ENCODE assay signal across 34 cellular contexts in genomic region chr1:11682799-11683198, GRCh38. TPM values are rescaled to one million over a fixed set of nuclear protein-coding genes. Genes with fewer than 3 reads are reported as not detected.
DNase-seq lines count a peak whose midpoint lies in the region; ATAC-seq, FAIRE-seq and TF ChIP-seq lines count a peak whose summit lies in the region.
"Had no signal": no experiment of that assay in that cellular context is flagged by ENCODE, and none has a peak within 500 bp of the region (broad histone marks: within the 10 kb centered on the region; RNA-seq: fewer than 3 reads in every experiment).

No MANE protein-coding gene starts in this region.

- TF ChIP-seq RAD21 in neural cell (conservative IDR thresholded peaks at IDR 0.05): no peak

- no peaks in the 10 kb centered on the region for H3K9me2 ChIP-seq in GM23338 (ENCODE audit: insufficient read depth)
- H3K9me2 ChIP-seq in neural cell (ENCODE audit: insufficient read depth, low read length): no peaks in the 10 kb centered on the region

- H2AFZ ChIP-seq in GM23338 (no peak overlapping the region), neural cell (ENCODE audit: low read depth, low read length) (no peak overlapping the region)

- H3K4me3 ChIP-seq in GM23338 (peak overlapping the region; percentile 27), NT2/D1 (ENCODE audit: insufficient read length, low read depth) (no peak overlapping the region), neural cell (ENCODE audit: low read length) (peak overlapping the region; percentile 98)
- H3K4me3 ChIP-seq: lung, prostate gland, SJSA1, upper lobe of left lung had no signal

- H3K27me3 Mint-ChIP-seq in GM23338 (ENCODE audit: insufficient read depth, low read depth, poor library complexity): peaks cover 14% of the 10 kb centered on the region

- H3K27me3 ChIP-seq in GM23338 (ENCODE audit: insufficient read depth) (no peaks in the 10 kb centered on the region), NT2/D1 (ENCODE audit: insufficient read depth, insufficient read length) (no peaks in the 10 kb centered on the region), neural cell (ENCODE audit: insufficient read depth, low read depth, low read length) (no peaks in the 10 kb centered on the region)
- H3K27me3 ChIP-seq: upper lobe of left lung had no signal

- peaks cover 25% of the 10 kb centered on the region for H4K20me1 ChIP-seq in GM23338 (replicated peaks; ENCODE audit: insufficient read depth)
- H4K20me1 ChIP-seq in neural cell (ENCODE audit: insufficient read depth): no peaks in the 10 kb centered on the region

- TF ChIP-seq CTCF in GM23338 (conservative IDR thresholded peaks at IDR 0.05; ENCODE audit: low read depth in 2 of 2): no peak
- TF ChIP-seq CTCF in neural cell (IDR thresholded peaks at IDR 0.05; ENCODE audit: poor library complexity, severe bottlenecking): no peak

- H3K4me3 Mint-ChIP-seq in GM23338: peak overlapping the region; percentile 84; the same call in 1 of the 3 replicates

- H3K4me2 ChIP-seq in GM23338 (peak overlapping the region; percentile 59), neural cell (ENCODE audit: low read length) (no peak overlapping the region)

- H3K79me2 ChIP-seq in GM23338 (replicated peaks; ENCODE audit: insufficient read depth): peaks cover 77% of the 10 kb centered on the region
- peaks cover 33% of the 10 kb centered on the region for H3K79me2 ChIP-seq in neural cell (replicated peaks; ENCODE audit: insufficient read depth, low read length)

- peaks cover 50% of the 10 kb centered on the region for H3F3A ChIP-seq in GM23338 (replicated peaks; ENCODE audit: low read depth)
- peaks cover 12% of the 10 kb centered on the region for H3F3A ChIP-seq in neural cell (ENCODE audit: insufficient read depth, low read length, poor library complexity, severe bottlenecking)

- H3K36me3 ChIP-seq in GM23338 (ENCODE audit: insufficient read depth) (peaks cover 6% of the 10 kb centered on the region; the same call in 1 of the 2 replicates), NT2/D1 (ENCODE audit: insufficient read depth, insufficient read length, low read length) (peaks cover 4% of the 10 kb centered on the region), neural cell (ENCODE audit: insufficient read depth, low read length) (no peaks in the 10 kb centered on the region)
- H3K36me3 ChIP-seq: neutrophil, prostate gland, upper lobe of left lung had no signal

- no peaks in the 10 kb centered on the region for H3K9me3 ChIP-seq in NT2/D1 (ENCODE audit: insufficient read depth, low read length)
- no peaks in the 10 kb centered on the region for H3K9me3 ChIP-seq in neural cell (ENCODE audit: low read length)
- H3K9me3 ChIP-seq: neutrophil, prostate gland, SJSA1, upper lobe of left lung had no signal

- H3K27ac ChIP-seq in GM23338 (ENCODE audit: low read depth) (peak overlapping the region; percentile 97), neural cell (ENCODE audit: low read length) (no peak overlapping the region)
- H3K27ac ChIP-seq: HL-60, neutrophil, prostate gland, SJSA1, upper lobe of left lung had no signal

- H3K9ac ChIP-seq in NT2/D1 (ENCODE audit: insufficient read length, low read depth) (peak overlapping the region; percentile 62), neural cell (ENCODE audit: low read length) (no peak overlapping the region)

- ATAC-seq in GM23338 (peak; percentile 6), HG03108 (IDR thresholded peaks at IDR 0.05; ENCODE audit: unreplicated experiment) (no peak)
- ATAC-seq: activated CD8-positive, alpha-beta T cell treated with anti-CD3 and anti-CD28 coated beads, Interleukin-2, amount 10 ng/mL, durations not matched to agents 7 days and 5 days; activated naive CD4-positive, alpha-beta T cell treated with anti-CD3 and anti-CD28 coated beads, Interleukin-2, amount 50 U/mL, for 72 hours; effector memory CD8-positive, alpha-beta T cell; esophagus mucosa; sciatic nerve had no signal

- no peak for FAIRE-seq in H54 (lab: Jason Lieb, UNC)
- FAIRE-seq: frontal cortex, TTC549 had no signal

- H3K4me1 ChIP-seq in GM23338 (ENCODE audit: insufficient read depth): peaks cover 59% of the 10 kb centered on the region
- peaks cover 6% of the 10 kb centered on the region for H3K4me1 ChIP-seq in NT2/D1 (ENCODE audit: insufficient read depth, insufficient read length)

- H3K27ac Mint-ChIP-seq in GM23338: peak overlapping the region; percentile 96
- H3K27ac Mint-ChIP-seq: activated naive CD4-positive, alpha-beta T cell treated with anti-CD3 and anti-CD28 coated beads, Interleukin-2, amount 50 U/mL, for 72 hours; activated T-helper 2 cell treated with anti-CD3 and anti-CD28 coated beads, Interferon-gamma antibody, Interleukin-2, Interleukin-4, amounts not matched to agents 10 μg/mL and 5 μg/mL and 100 μg/mL, durations not matched to agents 14 hours and 24 hours and 36 hours; T-helper 1 cell treated with Interleukin-12 subunit alpha and Interleukin-12 subunit beta and Interleukin-4 antibody, amounts not matched to agents 30 μg/mL and 1 μg/mL, for 36 hours had no signal

- DNase-seq in GM23338 (ENCODE audit: low spot score): peak; percentile 53
- no peak for DNase-seq in NT2/D1 (ENCODE audit: low read depth, low spot score)
- peak; percentile 31 for DNase-seq in fibroblast of peridontal ligament (ENCODE audit: extremely low read depth)
- DNase-seq in HCEC 1CT: no peak
- DNase-seq in SHP77 treated with DMSO at 0.1 percent for 48 hours (lab: John Stamatoyannopoulos, UW): no peak
- DNase-seq in H54 (ENCODE audit: insufficient read length, low spot score): no peak
- DNase-seq: ACHN; activated CD8-positive, alpha-beta T cell treated with anti-CD3 and anti-CD28 coated beads, Interleukin-2, amount 10 ng/mL, durations not matched to agents 7 days and 5 days; anterior cingulate cortex; cortex of kidney; DMS79; effector memory CD8-positive, alpha-beta T cell; hippocampal formation; kidney glomerular epithelial cell; NCI-H1092 treated with DMSO at 0.1 percent for 48 hours; NCI-H1930; NCI-H2227 treated with DMSO at 0.1 percent for 48 hours; stimulated activated CD4-positive, alpha-beta T cell treated with anti-CD3 and anti-CD28 coated beads, Interleukin-12 subunit alpha, Interleukin-12 subunit beta, amount 100 ng/mL, for 4 hours; stimulated activated CD4-positive, alpha-beta T cell treated with anti-CD3 and anti-CD28 coated beads, Interleukin-4, amount 100 ng/mL, for 1 hour; upper lobe of left lung had no signal

- TF ChIP-seq POLR2A in H54 (IDR thresholded peaks at IDR 0.05; ENCODE audit: low read depth, low read length): no peak

- no peak for TF ChIP-seq EP300 in neural cell (conservative IDR thresholded peaks at IDR 0.05; ENCODE audit: poor library complexity, severe bottlenecking)

- no peaks in the 10 kb centered on the region; the same call in 2 of the 3 replicates for H3K9me3 Mint-ChIP-seq in GM23338
- H3K9me3 Mint-ChIP-seq: activated naive CD4-positive, alpha-beta T cell treated with anti-CD3 and anti-CD28 coated beads, Interleukin-2, amount 50 U/mL, for 72 hours; activated T-helper 2 cell treated with anti-CD3 and anti-CD28 coated beads, Interferon-gamma antibody, Interleukin-2, Interleukin-4, amounts not matched to agents 10 μg/mL and 5 μg/mL and 100 μg/mL, durations not matched to agents 14 hours and 24 hours and 36 hours; effector memory CD8-positive, alpha-beta T cell; T-helper 1 cell treated with Interleukin-12 subunit alpha and Interleukin-12 subunit beta and Interleukin-4 antibody, amounts not matched to agents 30 μg/mL and 1 μg/mL, for 36 hours had no signal

- peaks cover 50% of the 10 kb centered on the region for H3K36me3 Mint-ChIP-seq in GM23338 (ENCODE audit: low read depth)
- H3K36me3 Mint-ChIP-seq: activated naive CD4-positive, alpha-beta T cell treated with anti-CD3 and anti-CD28 coated beads, Interleukin-2, amount 50 U/mL, for 72 hours had no signal

- peaks cover 59% of the 10 kb centered on the region for H3K4me1 Mint-ChIP-seq in GM23338

TF ChIP-seq in GM23338, 12 proteins besides CTCF, POLR2A, EP300 and RAD21 (continues in another document):
- no peak for TF ChIP-seq NANOG (IDR thresholded peaks at IDR 0.05; ENCODE audit: borderline replicate concordance)

TF ChIP-seq in neural cell, 6 proteins besides CTCF, POLR2A, EP300 and RAD21 (continues in another document):
- no peak for TF ChIP-seq SMC3 (conservative IDR thresholded peaks at IDR 0.05; ENCODE audit: poor library complexity)

RNA-seq across cellular contexts. Expression of gene MAD2L2, which starts 1.9 kb away (rescaled TPM):
- 474 and 552 TPM in 2 replicates for total RNA-seq in GM23338 (2014; rRNA removed; shearing (Covaris generic))
- polyA plus RNA-seq in GM23338 (2016; fragmentation: Nextera tagmentation; extraction: Ambion mirVana): 478 and 498 TPM in 2 replicates
- polyA plus RNA-seq in neural cell: 182 and 203 TPM in 2 replicates
- 88.1 and 104 TPM in 2 replicates for polyA minus RNA-seq in neural cell

RNA-seq across cellular contexts. Expression of gene DRAXIN, which starts 8.7 kb away (rescaled TPM):
- 22.6 and 23.0 TPM in 2 replicates for total RNA-seq in GM23338 (2014; rRNA removed; shearing (Covaris generic))
- polyA plus RNA-seq in GM23338 (2016; fragmentation: Nextera tagmentation; extraction: Ambion mirVana): 7.4 and 7.6 TPM in 2 replicates
- 33.5 and 35.5 TPM in 2 replicates for polyA plus RNA-seq in neural cell
- polyA minus RNA-seq in neural cell: 69.0 and 75.7 TPM in 2 replicates
- total RNA-seq: sciatic nerve, SJSA1 had no signal

RNA-seq across cellular contexts. Expression of gene FBXO6, which starts 18.8 kb away (rescaled TPM):
- total RNA-seq in GM23338 (2014; rRNA removed; shearing (Covaris generic)): 0.58 and 0.90 TPM in 2 replicates
- polyA plus RNA-seq in GM23338 (2016; fragmentation: Nextera tagmentation; extraction: Ambion mirVana) (0.40 and 0.89 TPM in 2 replicates), neural cell (0.68 and 2.3 TPM in 2 replicates)
- polyA minus RNA-seq in neural cell: 0.69 and 1.2 TPM in 2 replicates

RNA-seq across cellular contexts. Expression of gene FBXO44, which starts 28.1 kb away (rescaled TPM):
- total RNA-seq in GM23338 (2014; rRNA removed; shearing (Covaris generic)): 28.9 and 30.8 TPM in 2 replicates
- 22.0 and 22.3 TPM in 2 replicates for polyA plus RNA-seq in GM23338 (2016; fragmentation: Nextera tagmentation; extraction: Ambion mirVana)
- polyA plus RNA-seq in neural cell: 119 and 126 TPM in 2 replicates
- 47.3 and 56.0 TPM in 2 replicates for polyA minus RNA-seq in neural cell

RNA-seq across cellular contexts. Expression of gene FBXO2, which starts 28.6 kb away (rescaled TPM):
- 44.4 and 45.4 TPM in 2 replicates for total RNA-seq in GM23338 (2014; rRNA removed; shearing (Covaris generic))
- 84.6 and 86.7 TPM in 2 replicates for polyA plus RNA-seq in GM23338 (2016; fragmentation: Nextera tagmentation; extraction: Ambion mirVana)
- 16.6 and 24.7 TPM in 2 replicates for polyA plus RNA-seq in neural cell
- 6.8 and 8.3 TPM in 2 replicates for polyA minus RNA-seq in neural cell
- total RNA-seq: SJSA1 had no signal

Comparison
In these comparisons a context has a peak if more than half of its experiments do, and no peak if none do; other contexts are left out.
1. DNase-seq: peak in GM23338 (single experiment) and fibroblast of peridontal ligament (single experiment); none in NT2/D1 (single experiment), HCEC 1CT (single experiment), SHP77 treated with DMSO at 0.1 percent for 48 hours (single experiment) and H54 (single experiment).